Comparison of ENCODE assay signal across 8 cellular contexts in genomic region chr9:27529316-27530278, GRCh38. TPM values are rescaled to one million over a fixed set of nuclear protein-coding genes. Genes with fewer than 3 reads are reported as not detected.
DNase-seq lines count a peak whose midpoint lies in the region; ATAC-seq and TF ChIP-seq lines count a peak whose summit lies in the region.

TSS of gene MOB3B (minus strand) at chr9:27529814. CDS start at chr9:27455550, 74,264 bp downstream.

- intact Hi-C loops in CD8-positive, alpha-beta T cell (cut with DNase I, micrococcal nuclease), result loop anchor here (1.0 to 10.0 kb wide), 4 partner anchors 44 to 196 kb away; partner anchors contain the start of gene C9orf72 (in 1 of the 2)
- intact Hi-C loops in naive thymus-derived CD4-positive, alpha-beta T cell (cut with micrococcal nuclease), result loop anchor here (1.0 to 5.0 kb wide), 9 partner anchors 15 to 583 kb away; partner anchors contain the start of genes C9orf72 (in 1 of the 2) and PLAA (in 1 of the 2)

- H3K9me3 Mint-ChIP-seq in CD8-positive, alpha-beta T cell, result no peaks in the 10 kb centered on the region
- no peaks in the 10 kb centered on the region for H3K9me3 Mint-ChIP-seq in naive thymus-derived CD4-positive, alpha-beta T cell
- H3K9me3 Mint-ChIP-seq in stimulated activated memory B cell treated with anti-CD40 and anti-IgM and Interleukin-4, amounts not matched to agents 10 μg/mL and 1 μg/mL and 100 μg/mL, for 72 hours, result no peaks in the 10 kb centered on the region

- peak; percentile 49 to 86 (median 71) for DNase-seq in CD8-positive, alpha-beta T cell
- peak; percentile 82 for DNase-seq in OCI-M1 (lab: John Stamatoyannopoulos, UW)
- peak; percentile 57 to 64 for DNase-seq in activated T-helper 1 cell treated with anti-CD3 and anti-CD28 coated beads, Interleukin-2, amount 50 U/mL, for 16 hours (ENCODE audit: low read depth in 1 of 2, low spot score in 1 of 2)
- DNase-seq in fibroblast of gingiva (ENCODE audit: low read depth), result peak; percentile 49
- peak; percentile 42 to 86 (median 67) for DNase-seq in naive thymus-derived CD4-positive, alpha-beta T cell

- CTCF ChIA-PET in CD8-positive, alpha-beta T cell (lab: Charles Lee), result interaction anchor here (0.6 to 5.6 kb wide), 17 partner anchors 10 to 205 kb away, joined by 3 to 54 read pairs (median 5); no protein-coding TSS in a partner anchor
- CTCF ChIA-PET in naive thymus-derived CD4-positive, alpha-beta T cell (lab: Charles Lee), result interaction anchor here (0.9 to 2.7 kb wide), 5 partner anchors 10 to 197 kb away, joined by 3 to 24 read pairs (median 3); no protein-coding TSS in a partner anchor

- peak; percentile 95 for TF ChIP-seq CTCF in CD8-positive, alpha-beta T cell (IDR thresholded peaks at IDR 0.05)

- H3K27me3 ChIP-seq in CD8-positive, alpha-beta T cell (ENCODE audit: insufficient read depth, low read length), result no peaks in the 10 kb centered on the region
- no peaks in the 10 kb centered on the region for H3K27me3 ChIP-seq in naive thymus-derived CD4-positive, alpha-beta T cell (ENCODE audit: control insufficient read depth in 2 of 2, insufficient read depth in 2 of 2, low read length in 2 of 2)

- peak within 1 kb of the TSS; percentile 67 for H3K4me3 ChIP-seq in CD8-positive, alpha-beta T cell (ENCODE audit: low read depth, low read length)
- peak within 1 kb of the TSS; percentile 59 for H3K4me3 ChIP-seq in naive thymus-derived CD4-positive, alpha-beta T cell (ENCODE audit: low read length)

- peaks cover 12% of the 10 kb centered on the region for H3K4me1 Mint-ChIP-seq in CD8-positive, alpha-beta T cell (ENCODE audit: low read depth)
- H3K4me1 Mint-ChIP-seq in naive thymus-derived CD4-positive, alpha-beta T cell, result peaks cover 0 to 18% (median 5%) of the 10 kb centered on the region in 7 donors
- peaks cover 57% of the 10 kb centered on the region for H3K4me1 Mint-ChIP-seq in stimulated activated memory B cell treated with anti-CD40 and anti-IgM and Interleukin-4, amounts not matched to agents 10 μg/mL and 1 μg/mL and 100 μg/mL, for 72 hours

- POLR2A ChIA-PET in CD8-positive, alpha-beta T cell (lab: Charles Lee), result no interaction called here
- POLR2A ChIA-PET in naive thymus-derived CD4-positive, alpha-beta T cell (lab: Charles Lee), result no interaction called here

- no peak within 1 kb of the TSS for H3K27ac ChIP-seq in CD8-positive, alpha-beta T cell (ENCODE audit: low read depth, low read length)
- peak within 1 kb of the TSS; percentile 45 for H3K27ac ChIP-seq in naive thymus-derived CD4-positive, alpha-beta T cell (ENCODE audit: low read depth, low read length)

- ATAC-seq in CD8-positive, alpha-beta T cell, result peak; percentile 95
- ATAC-seq in GM19455 (IDR thresholded peaks at IDR 0.05; ENCODE audit: unreplicated experiment), result peak; percentile 85
- ATAC-seq in HG03571 (IDR thresholded peaks at IDR 0.05; ENCODE audit: unreplicated experiment), result peak; percentile 71
- ATAC-seq in naive thymus-derived CD4-positive, alpha-beta T cell, result peak; percentile 91
- peak; percentile 90 for ATAC-seq in stimulated activated memory B cell treated with anti-CD40 and anti-IgM and Interleukin-4, amounts not matched to agents 10 μg/mL and 1 μg/mL and 100 μg/mL, for 72 hours

- H3K4me3 Mint-ChIP-seq in CD8-positive, alpha-beta T cell, result peak within 1 kb of the TSS; percentile 92
- peak within 1 kb of the TSS; percentile 89 to 96 (median 94) for H3K4me3 Mint-ChIP-seq in naive thymus-derived CD4-positive, alpha-beta T cell
- peak within 1 kb of the TSS; percentile 94 for H3K4me3 Mint-ChIP-seq in stimulated activated memory B cell treated with anti-CD40 and anti-IgM and Interleukin-4, amounts not matched to agents 10 μg/mL and 1 μg/mL and 100 μg/mL, for 72 hours

- H3K36me3 ChIP-seq in CD8-positive, alpha-beta T cell (ENCODE audit: insufficient read depth, low read length), result no peaks in the 10 kb centered on the region
- H3K36me3 ChIP-seq in naive thymus-derived CD4-positive, alpha-beta T cell (ENCODE audit: control insufficient read depth in 2 of 3, insufficient read depth in 3 of 3, low read length in 3 of 3), result no peaks in the 10 kb centered on the region

- no peak within 1 kb of the TSS for H3K27ac Mint-ChIP-seq in CD8-positive, alpha-beta T cell
- H3K27ac Mint-ChIP-seq in naive thymus-derived CD4-positive, alpha-beta T cell, result peak within 1 kb of the TSS in 8 of 9 donors; percentile 38 to 81 (median 63)
- peak within 1 kb of the TSS; percentile 95 for H3K27ac Mint-ChIP-seq in stimulated activated memory B cell treated with anti-CD40 and anti-IgM and Interleukin-4, amounts not matched to agents 10 μg/mL and 1 μg/mL and 100 μg/mL, for 72 hours

- H3K4me1 ChIP-seq in CD8-positive, alpha-beta T cell (ENCODE audit: insufficient read depth, low read length), result no peaks in the 10 kb centered on the region
- no peaks in the 10 kb centered on the region for H3K4me1 ChIP-seq in naive thymus-derived CD4-positive, alpha-beta T cell (ENCODE audit: control insufficient read depth in 2 of 2, insufficient read depth in 2 of 2, low read length in 2 of 2)

- no peaks in the 10 kb centered on the region for H3K9me3 ChIP-seq in CD8-positive, alpha-beta T cell (ENCODE audit: low read length)
- no peaks in the 10 kb centered on the region for H3K9me3 ChIP-seq in naive thymus-derived CD4-positive, alpha-beta T cell (ENCODE audit: control insufficient read depth in 2 of 3, low read length in 3 of 3)

- no peaks in the 10 kb centered on the region for H3K27me3 Mint-ChIP-seq in CD8-positive, alpha-beta T cell (ENCODE audit: low read depth)
- H3K27me3 Mint-ChIP-seq in naive thymus-derived CD4-positive, alpha-beta T cell, result peaks cover 0 to 31% (median 0%) of the 10 kb centered on the region in 5 donors
- H3K27me3 Mint-ChIP-seq in stimulated activated memory B cell treated with anti-CD40 and anti-IgM and Interleukin-4, amounts not matched to agents 10 μg/mL and 1 μg/mL and 100 μg/mL, for 72 hours, result no peaks in the 10 kb centered on the region

- peaks cover 8% of the 10 kb centered on the region for H3K36me3 Mint-ChIP-seq in CD8-positive, alpha-beta T cell
- peaks cover 0 to 5% (median 0%) of the 10 kb centered on the region in 5 donors for H3K36me3 Mint-ChIP-seq in naive thymus-derived CD4-positive, alpha-beta T cell
- peaks cover 2% of the 10 kb centered on the region for H3K36me3 Mint-ChIP-seq in stimulated activated memory B cell treated with anti-CD40 and anti-IgM and Interleukin-4, amounts not matched to agents 10 μg/mL and 1 μg/mL and 100 μg/mL, for 72 hours

RNA-seq across cellular contexts. Expression of gene MOB3B, which starts in this region (rescaled TPM):
- under 1 TPM; 0.11 to 0.17 TPM for total RNA-seq in CD8-positive, alpha-beta T cell
- 1 to 10 TPM in 2 of 5 experiments, under 1 TPM in 3; 0.29 to 1.8 (median 0.76) TPM for total RNA-seq in naive thymus-derived CD4-positive, alpha-beta T cell
- under 1 TPM in 1 of 2 donors, not detected in 1; 0.07 TPM for polyA plus RNA-seq in naive thymus-derived CD4-positive, alpha-beta T cell

Comparison
In these comparisons a context has a peak if more than half of its experiments do, and no peak if none do; other contexts are left out.
1. Peak in DNase-seq, ATAC-seq and H3K4me3 ChIP-seq in CD8-positive, alpha-beta T cell; RNA of the gene not detected or under 1 TPM.